ENCODE assay signal across 6 cellular contexts in the genomic region with DNA sequence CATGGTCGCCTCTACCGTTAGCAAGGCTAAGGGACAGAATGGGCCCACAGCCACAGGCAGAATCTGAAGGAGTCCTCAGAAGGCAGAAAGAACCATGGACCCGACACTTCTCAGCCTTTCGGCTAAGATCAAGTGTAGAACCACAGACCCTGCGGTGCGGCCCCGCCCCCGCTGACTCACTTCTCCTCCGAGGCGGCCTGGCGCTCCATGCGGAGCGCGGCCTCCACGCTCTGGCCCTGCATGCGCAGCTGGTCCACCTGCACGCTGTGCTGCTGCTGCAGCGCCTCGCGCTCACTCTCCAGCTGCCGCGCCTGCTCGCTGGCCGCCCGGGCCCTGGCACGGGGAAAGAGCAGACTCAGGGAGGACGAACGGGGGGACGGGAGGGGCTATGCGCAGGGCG. TPM values are rescaled to one million over a fixed set of nuclear protein-coding genes. Genes with fewer than 3 reads are reported as not detected.
"Had no signal": no experiment of that assay in that cellular context is flagged by ENCODE, and none has a peak within 500 bp of the region (broad histone marks: within the 10 kb centered on the region; RNA-seq: fewer than 3 reads in every experiment).

No MANE protein-coding gene starts in this region.

RNA-seq across cellular contexts. Expression of gene CTAG2, which starts 9.7 kb away (rescaled TPM):
- total RNA-seq: GM23248, H1, H4, H7, H9, HFFc6 had no signal
- polyA plus RNA-seq: GM23248, H1 had no signal

RNA-seq across cellular contexts. Expression of gene CTAG1B, which starts 24.6 kb away (rescaled TPM):
- total RNA-seq: GM23248, H1, H4, H7, H9, HFFc6 had no signal
- polyA plus RNA-seq: GM23248, H1 had no signal

RNA-seq across cellular contexts. Expression of gene CTAG1A, which starts 58.8 kb away (rescaled TPM):
- total RNA-seq: GM23248, H1, H4, H7, H9, HFFc6 had no signal
- polyA plus RNA-seq: GM23248, H1 had no signal
